Comparison of ENCODE assay signal across 25 cellular contexts in the genomic region with DNA sequence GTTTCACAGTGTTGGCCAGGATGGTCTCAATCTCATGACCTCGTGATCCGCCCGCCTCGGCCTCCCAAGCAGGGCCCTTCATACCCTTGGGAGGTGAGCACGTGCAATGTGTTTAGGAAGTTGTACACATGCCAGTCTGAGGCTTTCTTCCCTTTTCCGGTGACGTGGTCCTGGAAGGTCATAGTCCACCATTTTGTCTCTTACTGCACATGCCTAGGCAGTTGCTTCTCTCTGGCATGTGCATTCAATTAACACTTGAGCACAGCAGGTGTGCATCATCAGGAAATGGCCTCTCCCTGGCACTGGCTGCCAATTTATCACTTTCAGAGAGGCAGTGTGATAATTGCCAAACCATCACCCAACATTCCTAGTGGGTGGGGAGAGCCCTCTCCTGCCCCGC.
"Had no signal": no experiment of that assay in that cellular context is flagged by ENCODE, and none has a peak within 500 bp of the region (broad histone marks: within the 10 kb centered on the region; RNA-seq: fewer than 3 reads in every experiment).

No MANE protein-coding gene starts in this region.

- H3K79me2 ChIP-seq: hepatocyte had no signal

- H3K36me3 ChIP-seq: heart right ventricle, left lung, lower lobe of right lung, ovary, right atrium auricular region, spleen, suprapubic skin, thoracic aorta, tibial artery, upper lobe of right lung had no signal

- H3K4me3 ChIP-seq: heart right ventricle, hepatocyte, left lung, lower lobe of right lung, ovary, right atrium auricular region, skin epidermis, spleen, suprapubic skin, thoracic aorta, tibial artery, upper lobe of right lung had no signal

- FAIRE-seq: keratinocyte, urothelium cell line had no signal

- DNase-seq: heart right ventricle; kidney glomerular epithelial cell; left cardiac atrium; left lung; lower lobe of right lung; mammary epithelial cell; mesenchymal stem cell; naive thymus-derived CD4-positive, alpha-beta T cell; ovary; spleen; stimulated activated CD4-positive, alpha-beta T cell treated with anti-CD3 and anti-CD28 coated beads, Interleukin-4, amount 100 ng/mL, for 24 hours; stimulated activated naive CD4-positive, alpha-beta T cell; tibial artery; trophoblast cell; upper lobe of right lung had no signal

- H3K27me3 ChIP-seq: ovary, right atrium auricular region had no signal

- H3K4me2 ChIP-seq: hepatocyte had no signal

- H2AFZ ChIP-seq: hepatocyte had no signal

- H3K4me1 ChIP-seq: heart right ventricle, left lung, lower lobe of right lung, right atrium auricular region, spleen, suprapubic skin, tibial artery, upper lobe of right lung had no signal

- H3K27ac ChIP-seq: heart right ventricle, hepatocyte, left lung, lower lobe of right lung, ovary, right atrium auricular region, skin epidermis, spleen, suprapubic skin, thoracic aorta, tibial artery, upper lobe of right lung had no signal

- H3K9me3 ChIP-seq: left lung, lower lobe of right lung, ovary, right atrium auricular region, suprapubic skin, thoracic aorta, tibial artery, upper lobe of right lung had no signal

- ATAC-seq: heart right ventricle; left cardiac atrium; left lung; lower lobe of right lung; naive thymus-derived CD4-positive, alpha-beta T cell; natural killer cell treated with Interleukin-12 subunit alpha and Interleukin-12 subunit beta and Interleukin-15 and Interleukin-18, amount 100 ng/mL, for 72 hours; sciatic nerve; stimulated activated effector memory CD8-positive, alpha-beta T cell treated with anti-CD3 and anti-CD28 coated beads, Interleukin-12 subunit alpha, Interleukin-12 subunit beta, amount 100 ng/mL, for 72 hours; upper lobe of right lung had no signal
